In the genomic region with DNA sequence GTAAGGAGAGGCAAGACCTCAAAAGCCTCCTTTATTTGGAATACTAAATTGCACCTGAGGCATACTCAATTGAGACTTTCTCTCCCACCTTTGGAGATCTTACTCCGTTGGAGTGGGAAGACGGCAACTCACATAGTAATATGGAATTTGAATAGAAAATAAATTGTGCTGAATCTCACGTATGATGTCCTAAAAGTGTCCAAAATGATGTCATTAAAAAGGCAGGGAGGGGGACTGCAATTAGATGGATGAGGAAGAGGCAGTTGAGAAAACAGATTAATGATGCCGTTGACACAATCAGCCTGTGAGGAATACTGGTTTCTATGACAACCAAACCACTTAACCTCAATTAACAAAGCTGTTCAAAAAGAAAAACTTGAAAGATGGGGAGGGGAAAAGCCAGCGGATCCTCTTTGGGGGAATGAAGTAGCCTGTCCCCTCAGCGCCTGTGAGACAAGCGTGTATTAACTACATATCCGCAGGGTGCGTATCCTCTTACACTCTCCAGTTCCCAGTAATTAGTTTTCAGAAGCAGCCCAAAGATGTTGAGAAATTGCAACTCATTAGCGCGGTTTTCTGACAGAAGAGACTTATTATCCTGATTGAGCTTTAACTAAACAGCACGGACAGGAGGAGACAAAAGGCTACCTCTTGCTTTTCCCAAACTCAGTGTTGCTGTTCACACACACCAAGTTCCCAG, we compare ENCODE assay signal across 1 cellular context.
TF ChIP-seq lines count a peak whose summit lies in the region.

No MANE protein-coding gene starts in this region.

TF ChIP-seq in H1, 55 proteins besides CTCF, POLR2A, EP300 and RAD21 (continued from another document):
- TF ChIP-seq, protein P1, sequence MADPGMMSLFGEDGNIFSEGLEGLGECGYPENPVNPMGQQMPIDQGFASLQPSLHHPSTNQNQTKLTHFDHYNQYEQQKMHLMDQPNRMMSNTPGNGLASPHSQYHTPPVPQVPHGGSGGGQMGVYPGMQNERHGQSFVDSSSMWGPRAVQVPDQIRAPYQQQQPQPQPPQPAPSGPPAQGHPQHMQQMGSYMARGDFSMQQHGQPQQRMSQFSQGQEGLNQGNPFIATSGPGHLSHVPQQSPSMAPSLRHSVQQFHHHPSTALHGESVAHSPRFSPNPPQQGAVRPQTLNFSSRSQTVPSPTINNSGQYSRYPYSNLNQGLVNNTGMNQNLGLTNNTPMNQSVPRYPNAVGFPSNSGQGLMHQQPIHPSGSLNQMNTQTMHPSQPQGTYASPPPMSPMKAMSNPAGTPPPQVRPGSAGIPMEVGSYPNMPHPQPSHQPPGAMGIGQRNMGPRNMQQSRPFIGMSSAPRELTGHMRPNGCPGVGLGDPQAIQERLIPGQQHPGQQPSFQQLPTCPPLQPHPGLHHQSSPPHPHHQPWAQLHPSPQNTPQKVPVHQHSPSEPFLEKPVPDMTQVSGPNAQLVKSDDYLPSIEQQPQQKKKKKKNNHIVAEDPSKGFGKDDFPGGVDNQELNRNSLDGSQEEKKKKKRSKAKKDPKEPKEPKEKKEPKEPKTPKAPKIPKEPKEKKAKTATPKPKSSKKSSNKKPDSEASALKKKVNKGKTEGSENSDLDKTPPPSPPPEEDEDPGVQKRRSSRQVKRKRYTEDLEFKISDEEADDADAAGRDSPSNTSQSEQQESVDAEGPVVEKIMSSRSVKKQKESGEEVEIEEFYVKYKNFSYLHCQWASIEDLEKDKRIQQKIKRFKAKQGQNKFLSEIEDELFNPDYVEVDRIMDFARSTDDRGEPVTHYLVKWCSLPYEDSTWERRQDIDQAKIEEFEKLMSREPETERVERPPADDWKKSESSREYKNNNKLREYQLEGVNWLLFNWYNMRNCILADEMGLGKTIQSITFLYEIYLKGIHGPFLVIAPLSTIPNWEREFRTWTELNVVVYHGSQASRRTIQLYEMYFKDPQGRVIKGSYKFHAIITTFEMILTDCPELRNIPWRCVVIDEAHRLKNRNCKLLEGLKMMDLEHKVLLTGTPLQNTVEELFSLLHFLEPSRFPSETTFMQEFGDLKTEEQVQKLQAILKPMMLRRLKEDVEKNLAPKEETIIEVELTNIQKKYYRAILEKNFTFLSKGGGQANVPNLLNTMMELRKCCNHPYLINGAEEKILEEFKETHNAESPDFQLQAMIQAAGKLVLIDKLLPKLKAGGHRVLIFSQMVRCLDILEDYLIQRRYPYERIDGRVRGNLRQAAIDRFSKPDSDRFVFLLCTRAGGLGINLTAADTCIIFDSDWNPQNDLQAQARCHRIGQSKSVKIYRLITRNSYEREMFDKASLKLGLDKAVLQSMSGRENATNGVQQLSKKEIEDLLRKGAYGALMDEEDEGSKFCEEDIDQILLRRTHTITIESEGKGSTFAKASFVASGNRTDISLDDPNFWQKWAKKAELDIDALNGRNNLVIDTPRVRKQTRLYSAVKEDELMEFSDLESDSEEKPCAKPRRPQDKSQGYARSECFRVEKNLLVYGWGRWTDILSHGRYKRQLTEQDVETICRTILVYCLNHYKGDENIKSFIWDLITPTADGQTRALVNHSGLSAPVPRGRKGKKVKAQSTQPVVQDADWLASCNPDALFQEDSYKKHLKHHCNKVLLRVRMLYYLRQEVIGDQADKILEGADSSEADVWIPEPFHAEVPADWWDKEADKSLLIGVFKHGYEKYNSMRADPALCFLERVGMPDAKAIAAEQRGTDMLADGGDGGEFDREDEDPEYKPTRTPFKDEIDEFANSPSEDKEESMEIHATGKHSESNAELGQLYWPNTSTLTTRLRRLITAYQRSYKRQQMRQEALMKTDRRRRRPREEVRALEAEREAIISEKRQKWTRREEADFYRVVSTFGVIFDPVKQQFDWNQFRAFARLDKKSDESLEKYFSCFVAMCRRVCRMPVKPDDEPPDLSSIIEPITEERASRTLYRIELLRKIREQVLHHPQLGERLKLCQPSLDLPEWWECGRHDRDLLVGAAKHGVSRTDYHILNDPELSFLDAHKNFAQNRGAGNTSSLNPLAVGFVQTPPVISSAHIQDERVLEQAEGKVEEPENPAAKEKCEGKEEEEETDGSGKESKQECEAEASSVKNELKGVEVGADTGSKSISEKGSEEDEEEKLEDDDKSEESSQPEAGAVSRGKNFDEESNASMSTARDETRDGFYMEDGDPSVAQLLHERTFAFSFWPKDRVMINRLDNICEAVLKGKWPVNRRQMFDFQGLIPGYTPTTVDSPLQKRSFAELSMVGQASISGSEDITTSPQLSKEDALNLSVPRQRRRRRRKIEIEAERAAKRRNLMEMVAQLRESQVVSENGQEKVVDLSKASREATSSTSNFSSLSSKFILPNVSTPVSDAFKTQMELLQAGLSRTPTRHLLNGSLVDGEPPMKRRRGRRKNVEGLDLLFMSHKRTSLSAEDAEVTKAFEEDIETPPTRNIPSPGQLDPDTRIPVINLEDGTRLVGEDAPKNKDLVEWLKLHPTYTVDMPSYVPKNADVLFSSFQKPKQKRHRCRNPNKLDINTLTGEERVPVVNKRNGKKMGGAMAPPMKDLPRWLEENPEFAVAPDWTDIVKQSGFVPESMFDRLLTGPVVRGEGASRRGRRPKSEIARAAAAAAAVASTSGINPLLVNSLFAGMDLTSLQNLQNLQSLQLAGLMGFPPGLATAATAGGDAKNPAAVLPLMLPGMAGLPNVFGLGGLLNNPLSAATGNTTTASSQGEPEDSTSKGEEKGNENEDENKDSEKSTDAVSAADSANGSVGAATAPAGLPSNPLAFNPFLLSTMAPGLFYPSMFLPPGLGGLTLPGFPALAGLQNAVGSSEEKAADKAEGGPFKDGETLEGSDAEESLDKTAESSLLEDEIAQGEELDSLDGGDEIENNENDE (IDR thresholded peaks at IDR 0.05; ENCODE audit: insufficient replicate concordance, low read length): no peak
- TF ChIP-seq, protein P2, sequence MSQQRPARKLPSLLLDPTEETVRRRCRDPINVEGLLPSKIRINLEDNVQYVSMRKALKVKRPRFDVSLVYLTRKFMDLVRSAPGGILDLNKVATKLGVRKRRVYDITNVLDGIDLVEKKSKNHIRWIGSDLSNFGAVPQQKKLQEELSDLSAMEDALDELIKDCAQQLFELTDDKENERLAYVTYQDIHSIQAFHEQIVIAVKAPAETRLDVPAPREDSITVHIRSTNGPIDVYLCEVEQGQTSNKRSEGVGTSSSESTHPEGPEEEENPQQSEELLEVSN (IDR thresholded peaks at IDR 0.05): no peak
- TF ChIP-seq CBX5 (IDR thresholded peaks at IDR 0.05; ENCODE audit: low read depth, low read length) (no peak), CHD2 (IDR thresholded peaks at IDR 0.05; ENCODE audit: low read length) (no peak), NANOG (IDR thresholded peaks at IDR 0.05; ENCODE audit: insufficient read depth, low read depth, low read length, poor library complexity, severe bottlenecking) (no peak)
